In the genomic region with DNA sequence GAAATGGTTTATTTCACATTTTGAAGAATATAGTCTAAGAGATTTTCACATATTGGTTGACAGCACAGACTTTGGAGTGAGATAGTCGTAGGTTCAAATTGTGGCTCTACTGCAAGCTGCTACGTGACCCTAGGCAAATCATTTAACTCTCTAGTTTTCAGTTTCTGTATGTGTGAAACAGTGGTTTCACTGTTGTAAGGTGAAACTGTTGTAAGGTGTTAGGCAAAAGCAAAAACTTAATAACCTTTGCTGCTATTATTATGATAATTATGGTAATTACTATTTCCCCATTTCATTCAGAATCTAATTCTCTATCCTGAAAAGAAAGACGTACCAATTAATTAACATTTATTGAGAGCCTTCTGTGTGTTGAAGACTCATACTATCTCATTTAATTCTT, we compare ENCODE assay signal across 10 cellular contexts.
DNase-seq lines count a peak whose midpoint lies in the region; ATAC-seq and TF ChIP-seq lines count a peak whose summit lies in the region.
"Had no signal": no experiment of that assay in that cellular context is flagged by ENCODE, and none has a peak within 500 bp of the region (broad histone marks: within the 10 kb centered on the region; RNA-seq: fewer than 3 reads in every experiment).

No MANE protein-coding gene starts in this region.

- H3K27me3 ChIP-seq in CD4-positive, alpha-beta T cell (ENCODE audit: control insufficient read depth, insufficient read depth, low read length): no peaks in the 10 kb centered on the region
- H3K27me3 ChIP-seq in thyroid gland (no peaks in the 10 kb centered on the region), vagina (no peaks in the 10 kb centered on the region)

- H3K9me3 Mint-ChIP-seq in activated naive CD8-positive, alpha-beta T cell treated with anti-CD3 and anti-CD28 coated beads for 36 hours: no peaks in the 10 kb centered on the region
- no peaks in the 10 kb centered on the region for H3K9me3 Mint-ChIP-seq in CD4-positive, alpha-beta T cell

- peaks cover 4 to 8% of the 10 kb centered on the region in 2 donors for H3K36me3 ChIP-seq in thyroid gland
- H3K36me3 ChIP-seq in vagina: peaks cover 0 to 35% of the 10 kb centered on the region in 2 donors

- H3K4me3 Mint-ChIP-seq in activated naive CD8-positive, alpha-beta T cell treated with anti-CD3 and anti-CD28 coated beads for 36 hours: no peak overlapping the region
- H3K4me3 Mint-ChIP-seq in CD4-positive, alpha-beta T cell: no peak overlapping the region

- ATAC-seq in GM18907 (IDR thresholded peaks at IDR 0.05; ENCODE audit: unreplicated experiment): peak; percentile 99
- ATAC-seq in GM21529 (IDR thresholded peaks at IDR 0.05; ENCODE audit: unreplicated experiment): peak; percentile 100
- ATAC-seq in HG03103 (IDR thresholded peaks at IDR 0.05; ENCODE audit: low read depth, unreplicated experiment): peak; percentile 98
- no peak for ATAC-seq in CD4-positive, alpha-beta T cell (ENCODE audit: poor library complexity)

- intact Hi-C loops in CD4-positive, alpha-beta T cell (cut with DNase I, micrococcal nuclease): no loop called here
- intact Hi-C loops in thyroid gland (cut with DNase I): no loop called here
- intact Hi-C loops in vagina (cut with DNase I): no loop called here

- H3K36me3 Mint-ChIP-seq in activated naive CD8-positive, alpha-beta T cell treated with anti-CD3 and anti-CD28 coated beads for 36 hours: peaks cover 16% of the 10 kb centered on the region
- H3K36me3 Mint-ChIP-seq in CD4-positive, alpha-beta T cell (ENCODE audit: low read depth): peaks cover 46% of the 10 kb centered on the region

- CTCF ChIA-PET in CD4-positive, alpha-beta T cell (lab: Charles Lee): no interaction called here

- no peak for DNase-seq in activated naive CD8-positive, alpha-beta T cell treated with anti-CD3 and anti-CD28 coated beads for 36 hours
- no peak for DNase-seq in CD4-positive, alpha-beta T cell
- DNase-seq in thyroid gland (no peak), vagina (ENCODE audit: extremely low spot score in 2 of 2) (no peak), NCI-H748 treated with DMSO at 0.1 percent for 48 hours (lab: John Stamatoyannopoulos, UW) (no peak)
- DNase-seq: anterior cingulate cortex, NCI-H1105 treated with DMSO at 0.1 percent for 48 hours had no signal

- H3K27ac ChIP-seq in CD4-positive, alpha-beta T cell (ENCODE audit: low read depth, low read length): no peak overlapping the region
- no peak overlapping the region for H3K27ac ChIP-seq in thyroid gland
- no peak overlapping the region for H3K27ac ChIP-seq in vagina

- no peak for TF ChIP-seq CTCF in CD4-positive, alpha-beta T cell (IDR thresholded peaks at IDR 0.05)
- TF ChIP-seq CTCF in thyroid gland (IDR thresholded peaks at IDR 0.05) (no peak), vagina (IDR thresholded peaks at IDR 0.05) (no peak)

- H3K27me3 Mint-ChIP-seq in activated naive CD8-positive, alpha-beta T cell treated with anti-CD3 and anti-CD28 coated beads for 36 hours: no peaks in the 10 kb centered on the region
- H3K27me3 Mint-ChIP-seq in CD4-positive, alpha-beta T cell: no peaks in the 10 kb centered on the region

- WGBS in thyroid gland, 2 donors: 89 to 95% methylated on average over 3 of the region's 3 CpGs

- peaks cover 12% of the 10 kb centered on the region for H3K4me1 Mint-ChIP-seq in activated naive CD8-positive, alpha-beta T cell treated with anti-CD3 and anti-CD28 coated beads for 36 hours
- H3K4me1 Mint-ChIP-seq in CD4-positive, alpha-beta T cell (ENCODE audit: low read depth): no peaks in the 10 kb centered on the region

- H3K4me3 ChIP-seq in thyroid gland (replicated peaks in 1 of 3) (no peak overlapping the region), vagina (no peak overlapping the region)

- TF ChIP-seq POLR2A in thyroid gland (IDR thresholded peaks at IDR 0.05): no peak
- TF ChIP-seq POLR2A in vagina (IDR thresholded peaks at IDR 0.05): no peak

- POLR2A ChIA-PET in CD4-positive, alpha-beta T cell (lab: Charles Lee): no interaction called here

- no peaks in the 10 kb centered on the region for H3K9me3 ChIP-seq in CD4-positive, alpha-beta T cell (ENCODE audit: control insufficient read depth, low read length)
- no peaks in the 10 kb centered on the region for H3K9me3 ChIP-seq in thyroid gland
- H3K9me3 ChIP-seq in vagina: no peaks in the 10 kb centered on the region

- H3K27ac Mint-ChIP-seq in activated naive CD8-positive, alpha-beta T cell treated with anti-CD3 and anti-CD28 coated beads for 36 hours: peak overlapping the region; percentile 25
- H3K27ac Mint-ChIP-seq in CD4-positive, alpha-beta T cell: no peak overlapping the region

- H3K4me1 ChIP-seq in thyroid gland: no peaks in the 10 kb centered on the region
- no peaks in the 10 kb centered on the region for H3K4me1 ChIP-seq in vagina
